9 cellular contexts compared by ENCODE assay signal in genomic region chr20:47315339-47315662, GRCh38. TPM values are rescaled to one million over a fixed set of nuclear protein-coding genes. Genes with fewer than 3 reads are reported as not detected.
DNase-seq lines count a peak whose midpoint lies in the region; ATAC-seq and TF ChIP-seq lines count a peak whose summit lies in the region.
"Had no signal": no experiment of that assay in that cellular context is flagged by ENCODE, and none has a peak within 500 bp of the region (broad histone marks: within the 10 kb centered on the region; RNA-seq: fewer than 3 reads in every experiment).

No MANE protein-coding gene starts in this region.

- H3K36me3 ChIP-seq in GM23248 (ENCODE audit: low read depth) (no peaks in the 10 kb centered on the region), PC-3 (ENCODE audit: low read depth, low read length) (no peaks in the 10 kb centered on the region)
- H3K36me3 ChIP-seq in CD8-positive, alpha-beta memory T cell (ENCODE audit: insufficient read depth, low read length): peaks cover 7% of the 10 kb centered on the region

- H3K79me2 ChIP-seq in GM23248 (ENCODE audit: insufficient read depth): peaks cover 63% of the 10 kb centered on the region
- peaks cover 75% of the 10 kb centered on the region for H3K79me2 ChIP-seq in PC-3 (ENCODE audit: low read length)

- H3K4me1 ChIP-seq in GM23248 (ENCODE audit: insufficient read depth) (peaks cover 56% of the 10 kb centered on the region), PC-3 (ENCODE audit: insufficient read depth, low read length) (peaks cover 55% of the 10 kb centered on the region)
- peaks cover 37% of the 10 kb centered on the region for H3K4me1 ChIP-seq in CD8-positive, alpha-beta memory T cell (ENCODE audit: insufficient read depth, low read length)

- no TSS peak for BruUV-seq in PC-3 (replicated peaks; lab: Mats Ljungman, UMichigan)

- no peaks in the 10 kb centered on the region for H3K27me3 Mint-ChIP-seq in stimulated activated naive CD8-positive, alpha-beta T cell treated with anti-CD3 and anti-CD28 coated beads, Interleukin-15, amount 100 ng/mL, for 72 hours
- H3K27me3 Mint-ChIP-seq in CD8-positive, alpha-beta memory T cell: no peaks in the 10 kb centered on the region

- no peaks in the 10 kb centered on the region for H3K9me3 ChIP-seq in GM23248 (ENCODE audit: low read depth)
- H3K9me3 ChIP-seq in PC-3 (ENCODE audit: low read length): no peaks in the 10 kb centered on the region
- no peaks in the 10 kb centered on the region for H3K9me3 ChIP-seq in CD8-positive, alpha-beta memory T cell (ENCODE audit: low read length)

- no peak for TF ChIP-seq CTCF in PC-3 (conservative IDR thresholded peaks at IDR 0.05; ENCODE audit: low read depth, low read length)
- no peak for TF ChIP-seq CTCF in fibroblast of mammary gland (conservative IDR thresholded peaks at IDR 0.05; ENCODE audit: control insufficient read depth, insufficient read depth, low read depth, low read length)

- peak overlapping the region; percentile 30 for H3K4me3 ChIP-seq in GM23248
- peak overlapping the region; percentile 16; the same call in 1 of the 2 replicates for H3K4me3 ChIP-seq in PC-3 (ENCODE audit: low read length)
- H3K4me3 ChIP-seq in fibroblast of mammary gland (ENCODE audit: control insufficient read depth, low read depth, low read length): no peak overlapping the region
- H3K4me3 ChIP-seq in CD8-positive, alpha-beta memory T cell (ENCODE audit: low read length): no peak overlapping the region

- H3K4me3 Mint-ChIP-seq in stimulated activated naive CD8-positive, alpha-beta T cell treated with anti-CD3 and anti-CD28 coated beads, Interleukin-15, amount 100 ng/mL, for 72 hours: no peak overlapping the region
- peak overlapping the region in 1 of 7 donors; percentile 65 for H3K4me3 Mint-ChIP-seq in CD8-positive, alpha-beta memory T cell

- DNase-seq in GM23248 (peak; percentile 72), PC-3 (peak; percentile 51), fibroblast of mammary gland (ENCODE audit: low read depth) (peak; percentile 87), renal cortical epithelial cell (ENCODE audit: low read depth) (peak; percentile 28)
- DNase-seq in stimulated activated naive CD8-positive, alpha-beta T cell treated with anti-CD3 and anti-CD28 coated beads, Interleukin-15, amount 100 ng/mL, for 72 hours: no peak
- DNase-seq in CD8-positive, alpha-beta memory T cell: no peak
- DNase-seq: activated T-cell treated with anti-CD3 and anti-CD28 coated beads, Interleukin-2, amount 50 U/mL, for 1 hour had no signal

- POLR2A ChIA-PET in PC-3 (lab: Charles Lee; ENCODE audit: unreplicated experiment): no interaction called here
- POLR2A ChIA-PET in CD8-positive, alpha-beta memory T cell (lab: Charles Lee): no interaction called here

- H3K9me2 ChIP-seq in GM23248 (ENCODE audit: insufficient read depth) (no peaks in the 10 kb centered on the region), PC-3 (replicated peaks; ENCODE audit: low read length) (no peaks in the 10 kb centered on the region)

- intact Hi-C loops in PC-3 (cut with micrococcal nuclease): no loop called here

- ATAC-seq in PC-3 (no peak), HG02610 (IDR thresholded peaks at IDR 0.05; ENCODE audit: unreplicated experiment) (no peak), GM18505 (IDR thresholded peaks at IDR 0.05; ENCODE audit: unreplicated experiment) (no peak)
- no peak for ATAC-seq in stimulated activated naive CD8-positive, alpha-beta T cell treated with anti-CD3 and anti-CD28 coated beads, Interleukin-15, amount 100 ng/mL, for 72 hours

- H3K27me3 ChIP-seq in GM23248 (replicated peaks; ENCODE audit: insufficient read depth) (no peaks in the 10 kb centered on the region), PC-3 (ENCODE audit: low read length) (no peaks in the 10 kb centered on the region)
- no peaks in the 10 kb centered on the region for H3K27me3 ChIP-seq in CD8-positive, alpha-beta memory T cell (ENCODE audit: insufficient read depth, low read length, poor library complexity, severe bottlenecking)

- H3K9ac ChIP-seq in GM23248 (peak overlapping the region; percentile 90), PC-3 (ENCODE audit: low read length) (peak overlapping the region; percentile 55)

- H3K4me2 ChIP-seq in GM23248 (ENCODE audit: unreplicated experiment) (peak overlapping the region; percentile 74), PC-3 (ENCODE audit: low read length) (peak overlapping the region; percentile 54)

- H3K4me1 Mint-ChIP-seq in stimulated activated naive CD8-positive, alpha-beta T cell treated with anti-CD3 and anti-CD28 coated beads, Interleukin-15, amount 100 ng/mL, for 72 hours: peaks cover 75% of the 10 kb centered on the region
- H3K4me1 Mint-ChIP-seq in CD8-positive, alpha-beta memory T cell: peaks cover 49 to 78% (median 73%) of the 10 kb centered on the region in 3 donors

- peaks cover 60% of the 10 kb centered on the region for H3F3A ChIP-seq in GM23248 (ENCODE audit: insufficient read depth)
- H3F3A ChIP-seq in PC-3 (ENCODE audit: low read length, unreplicated experiment): peaks cover 15% of the 10 kb centered on the region

- H2AFZ ChIP-seq in GM23248 (peak overlapping the region; percentile 10; the same call in 1 of the 2 replicates), PC-3 (ENCODE audit: low read length) (no peak overlapping the region)

- H4K20me1 ChIP-seq in GM23248 (ENCODE audit: insufficient read depth): no peaks in the 10 kb centered on the region
- H4K20me1 ChIP-seq in PC-3 (ENCODE audit: low read length): no peaks in the 10 kb centered on the region

- no peak overlapping the region for H3K27ac Mint-ChIP-seq in stimulated activated naive CD8-positive, alpha-beta T cell treated with anti-CD3 and anti-CD28 coated beads, Interleukin-15, amount 100 ng/mL, for 72 hours
- peak overlapping the region in 4 of 8 donors; percentile 19 to 92 (median 58) for H3K27ac Mint-ChIP-seq in CD8-positive, alpha-beta memory T cell

- H3K27ac ChIP-seq in GM23248 (peak overlapping the region; percentile 98), PC-3 (ENCODE audit: low read length) (peak overlapping the region; percentile 95)
- no peak overlapping the region for H3K27ac ChIP-seq in CD8-positive, alpha-beta memory T cell (ENCODE audit: low read depth, low read length)

- WGBS in GM23248 (ENCODE audit: low coverage in 1 of 2, low lambda C conversion rate in 2 of 2, missing lambda C conversion rate in 2 of 2), 2 experiments: 0 to 1% methylated on average over 4 of the region's 4 CpGs

- in situ Hi-C loops in GM23248 (cut with MboI): no loop called here

- H3K36me3 Mint-ChIP-seq in CD8-positive, alpha-beta memory T cell: peaks cover 0 to 34% (median 15%) of the 10 kb centered on the region in 3 donors

- no peaks in the 10 kb centered on the region for H3K9me3 Mint-ChIP-seq in stimulated activated naive CD8-positive, alpha-beta T cell treated with anti-CD3 and anti-CD28 coated beads, Interleukin-15, amount 100 ng/mL, for 72 hours
- H3K9me3 Mint-ChIP-seq in CD8-positive, alpha-beta memory T cell: no peaks in the 10 kb centered on the region

- CTCF ChIA-PET in PC-3 (lab: Charles Lee): interaction anchor here (1.5 kb wide), 1 partner anchor 69 kb away, joined by 6 read pairs; no protein-coding TSS in a partner anchor
- CTCF ChIA-PET in CD8-positive, alpha-beta memory T cell (lab: Charles Lee): interaction anchor here (3.1 kb wide), 1 partner anchor 69 kb away, joined by 14 read pairs; no protein-coding TSS in a partner anchor

- TF ChIP-seq POLR2A in GM18505 (IDR thresholded peaks at IDR 0.05; ENCODE audit: borderline replicate concordance, extremely low read depth, insufficient read depth, insufficient read length): no peak

RNA-seq across cellular contexts. Expression of gene ZMYND8, which starts 41.2 kb away (rescaled TPM):
- 10.2 and 14.3 TPM in 2 replicates for total RNA-seq in GM23248 (2014; rRNA removed; shearing (Covaris generic))
- polyA plus RNA-seq in GM23248 (2016; fragmentation: Nextera tagmentation; extraction: Ambion mirVana): 12.1 and 12.4 TPM in 2 replicates
- total RNA-seq in PC-3 (2014; rRNA removed) (11.6 and 12.8 TPM in 2 replicates), renal cortical epithelial cell (11.8 and 21.9 TPM in 2 replicates)
- total RNA-seq in CD8-positive, alpha-beta memory T cell: 10 to 100 TPM; 25.8 to 30.7 TPM
- polyA plus RNA-seq in CD8-positive, alpha-beta memory T cell: 20.9 TPM

Comparison
In these comparisons a context has a peak if more than half of its experiments do, and no peak if none do; other contexts are left out.
1. DNase-seq: peak in GM23248 (single experiment), PC-3 (single experiment), fibroblast of mammary gland (single experiment) and renal cortical epithelial cell (single experiment); none in stimulated activated naive CD8-positive, alpha-beta T cell treated with anti-CD3 and anti-CD28 coated beads, Interleukin-15, amount 100 ng/mL, for 72 hours (0 of 2) and CD8-positive, alpha-beta memory T cell (0 of 5).
2. H3K4me3 ChIP-seq: peak in GM23248 (single experiment) and PC-3 (single experiment); none in fibroblast of mammary gland (single experiment) and CD8-positive, alpha-beta memory T cell (single experiment).